8 cellular contexts compared by ENCODE assay signal in the genomic region with DNA sequence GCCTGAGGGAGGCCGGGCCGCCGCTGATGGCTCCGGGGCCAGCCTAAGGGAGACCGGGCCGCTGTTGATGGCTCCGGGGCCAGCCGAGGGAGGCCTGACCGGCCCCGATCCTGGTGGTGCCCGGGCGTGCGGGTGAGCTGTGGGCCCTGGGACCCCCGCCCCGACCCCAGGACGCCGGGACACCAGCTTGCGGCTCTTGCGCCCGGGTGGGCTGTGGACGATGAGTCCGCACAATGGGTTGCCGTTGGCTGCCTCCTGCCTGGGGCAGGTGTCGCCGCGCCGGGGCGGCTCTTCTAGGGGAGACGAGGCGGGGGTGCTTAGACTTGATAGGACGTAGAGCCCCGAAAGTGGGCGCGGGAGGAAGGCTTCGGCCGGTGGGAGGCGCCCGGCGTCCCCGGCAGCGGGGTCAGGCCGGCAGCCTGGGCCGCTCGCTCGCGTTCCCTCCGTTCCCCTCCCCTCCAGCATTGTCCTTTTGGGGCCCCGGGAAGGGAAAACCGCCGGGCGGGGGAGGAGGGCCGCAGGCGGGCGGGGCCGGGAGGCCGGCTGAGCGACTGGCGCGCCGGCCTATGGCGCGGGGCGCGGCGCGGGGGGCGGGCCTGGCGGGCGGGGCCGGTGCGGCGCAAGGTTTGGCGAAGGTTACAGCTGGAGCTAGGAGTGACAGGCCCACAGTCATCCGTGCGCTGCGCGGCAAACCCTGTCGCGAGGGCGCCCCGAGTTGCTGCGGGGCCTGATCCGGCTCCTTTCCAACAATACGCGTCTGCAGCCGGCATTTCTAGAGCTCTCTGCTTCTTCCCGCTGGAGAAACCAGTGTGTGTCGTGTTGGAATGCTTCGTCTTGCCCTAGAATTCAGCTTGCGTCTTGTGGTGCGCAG.
DNase-seq lines count a peak whose midpoint lies in the region; ATAC-seq lines count a peak whose summit lies in the region.

No MANE protein-coding gene starts in this region.

- DNase-seq in AG08395 (ENCODE audit: low spot score): peak; percentile 97
- peak; percentile 86 for DNase-seq in NCI-H2196 treated with DMSO at 0.1 percent for 48 hours (lab: John Stamatoyannopoulos, UW; ENCODE audit: unreplicated experiment)
- peak; percentile 76 for DNase-seq in activated CD4-positive, CD25-positive, alpha-beta regulatory T cell treated with anti-CD3 and anti-CD28 coated beads, Interleukin-2, amount 50 U/mL, for 16 hours (ENCODE audit: low read depth, low spot score)
- peak; percentile 84 for DNase-seq in central memory CD4-positive, alpha-beta T cell
- DNase-seq in islet precursor cell: peak; percentile 93
- peak; percentile 88 for DNase-seq in stimulated activated CD4-positive, alpha-beta T cell treated with anti-CD3 and anti-CD28 coated beads, Interleukin-12 subunit alpha, Interleukin-12 subunit beta, amount 100 ng/mL, for 4 hours

- peak; percentile 74 for ATAC-seq in GM18867 (IDR thresholded peaks at IDR 0.05; ENCODE audit: unreplicated experiment)
- ATAC-seq in HG03095 (IDR thresholded peaks at IDR 0.05; ENCODE audit: unreplicated experiment): peak; percentile 72

Comparison
In these comparisons a context has a peak if more than half of its experiments do, and no peak if none do; other contexts are left out.
1. Peak in every context shown above with its lines: DNase-seq and ATAC-seq.